In the genomic region with DNA sequence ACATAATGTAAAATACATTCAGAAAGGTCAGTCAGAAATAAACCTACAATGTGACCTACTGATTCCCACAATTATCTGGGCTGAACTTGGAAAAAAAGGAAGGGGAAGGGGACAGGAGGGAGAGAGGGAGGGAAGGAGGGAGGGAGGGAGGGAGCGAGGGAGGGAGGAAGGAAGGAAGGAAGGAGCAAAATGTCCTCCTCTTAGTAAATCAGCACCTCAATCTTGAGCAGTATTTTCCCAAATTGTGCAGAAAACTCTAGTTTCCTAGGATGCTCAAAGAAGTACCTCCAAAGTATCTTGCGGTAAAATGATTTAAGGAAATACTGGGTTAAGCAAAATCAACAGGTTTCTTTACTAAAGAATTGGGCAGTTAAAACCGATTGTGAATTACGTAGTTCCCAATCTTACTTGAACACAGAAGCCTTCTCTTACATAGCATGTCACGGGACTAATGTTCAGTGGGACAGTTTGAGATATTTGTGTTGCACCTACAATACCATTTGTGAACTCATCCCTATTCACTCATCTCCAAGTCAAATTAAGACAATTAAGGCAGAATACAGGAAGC, we compare ENCODE assay signal across 2 cellular contexts.
TF ChIP-seq lines count a peak whose summit lies in the region.

No MANE protein-coding gene starts in this region.

TF ChIP-seq in HEK293, 187 proteins besides CTCF, POLR2A, EP300 and RAD21:
- TF ChIP-seq, protein P1, sequence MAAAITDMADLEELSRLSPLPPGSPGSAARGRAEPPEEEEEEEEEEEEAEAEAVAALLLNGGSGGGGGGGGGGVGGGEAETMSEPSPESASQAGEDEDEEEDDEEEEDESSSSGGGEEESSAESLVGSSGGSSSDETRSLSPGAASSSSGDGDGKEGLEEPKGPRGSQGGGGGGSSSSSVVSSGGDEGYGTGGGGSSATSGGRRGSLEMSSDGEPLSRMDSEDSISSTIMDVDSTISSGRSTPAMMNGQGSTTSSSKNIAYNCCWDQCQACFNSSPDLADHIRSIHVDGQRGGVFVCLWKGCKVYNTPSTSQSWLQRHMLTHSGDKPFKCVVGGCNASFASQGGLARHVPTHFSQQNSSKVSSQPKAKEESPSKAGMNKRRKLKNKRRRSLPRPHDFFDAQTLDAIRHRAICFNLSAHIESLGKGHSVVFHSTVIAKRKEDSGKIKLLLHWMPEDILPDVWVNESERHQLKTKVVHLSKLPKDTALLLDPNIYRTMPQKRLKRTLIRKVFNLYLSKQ (tag by site-specific recombination; IDR thresholded peaks at IDR 0.05; ENCODE audit: borderline replicate concordance), result no peak
- TF ChIP-seq ZNF423 (tag by site-specific recombination; IDR thresholded peaks at IDR 0.05), result no peak
- TF ChIP-seq ZNF394 (tag by site-specific recombination; IDR thresholded peaks at IDR 0.05; ENCODE audit: borderline replicate concordance), result no peak
- TF ChIP-seq ZBTB8A (tag by site-specific recombination; IDR thresholded peaks at IDR 0.05), result no peak
- TF ChIP-seq ZNF785 (tag by site-specific recombination; IDR thresholded peaks at IDR 0.05), result no peak
- peak; percentile 65 for TF ChIP-seq SCRT2 (tag by site-specific recombination; IDR thresholded peaks at IDR 0.05)
- TF ChIP-seq ZBTB17 (tag by site-specific recombination; IDR thresholded peaks at IDR 0.05), result no peak

TF ChIP-seq in K562, 482 proteins besides CTCF, POLR2A, EP300 and RAD21:
- TF ChIP-seq SMAD3 (CRISPR knock-in tag; conservative IDR thresholded peaks at IDR 0.05) (no peak), ELF1 (tag; IDR thresholded peaks at IDR 0.05) (peak; percentile 6; the same call in 1 of the 2 replicates), TARDBP (IDR thresholded peaks at IDR 0.05) (no peak), U2AF1 (optimal IDR thresholded peaks at IDR 0.05; ENCODE audit: low read depth, low read length) (no peak), FOXJ2 (tag; IDR thresholded peaks at IDR 0.05) (no peak), ZNF324 (CRISPR knock-in tag; IDR thresholded peaks at IDR 0.05) (no peak), DNMT1 (IDR thresholded peaks at IDR 0.05) (no peak), ZNF316 (IDR thresholded peaks at IDR 0.05) (no peak), NR2C2 (CRISPR knock-in tag; IDR thresholded peaks at IDR 0.05) (no peak), NR2C2 (tag; IDR thresholded peaks at IDR 0.05) (no peak), BRF1 (IDR thresholded peaks at IDR 0.05; ENCODE audit: borderline replicate concordance, extremely low read depth, insufficient read length) (no peak), ATF7 (IDR thresholded peaks at IDR 0.05) (peak; percentile 20; the same call in 1 of the 2 replicates), PCBP1 (IDR thresholded peaks at IDR 0.05; ENCODE audit: low read depth, low read length, poor library complexity, severe bottlenecking) (peak; percentile 52), TFAM (CRISPR knock-in tag; conservative IDR thresholded peaks at IDR 0.05) (no peak), PCBP2 (IDR thresholded peaks at IDR 0.05; ENCODE audit: low read depth, low read length, poor library complexity, severe bottlenecking) (peak; percentile 61), MED1 (CRISPR knock-in tag; IDR thresholded peaks at IDR 0.05; ENCODE audit: borderline replicate concordance) (no peak), ILK (tag; IDR thresholded peaks at IDR 0.05; ENCODE audit: borderline replicate concordance, low read depth) (no peak), NR2C1 (IDR thresholded peaks at IDR 0.05) (no peak), NR2C1 (tag; IDR thresholded peaks at IDR 0.05) (no peak), TOE1 (IDR thresholded peaks at IDR 0.05; ENCODE audit: borderline replicate concordance) (peak; percentile 54; the same call in 1 of the 2 replicates), TOE1 (CRISPR knock-in tag; IDR thresholded peaks at IDR 0.05; ENCODE audit: borderline replicate concordance, low read depth) (no peak), ZNF583 (CRISPR knock-in tag; IDR thresholded peaks at IDR 0.05) (no peak), PTBP1 (IDR thresholded peaks at IDR 0.05; ENCODE audit: low read depth, low read length) (no peak), MAZ (CRISPR knock-in tag; conservative IDR thresholded peaks at IDR 0.05 in 1 of 2, IDR thresholded peaks at IDR 0.05 in 1 of 2) (no peak), KDM1A (IDR thresholded peaks at IDR 0.05) (peak in 1 of 2 experiments; percentile 22; a peak in 1 of 4 replicates), SMARCE1 (IDR thresholded peaks at IDR 0.05) (0 out of 2 replicates have a peak, but pooled peaks have one; percentile 22), HNRNPK (IDR thresholded peaks at IDR 0.05; ENCODE audit: low read depth, low read length, poor library complexity, severe bottlenecking) (peak; percentile 41)
- TF ChIP-seq, protein P2, sequence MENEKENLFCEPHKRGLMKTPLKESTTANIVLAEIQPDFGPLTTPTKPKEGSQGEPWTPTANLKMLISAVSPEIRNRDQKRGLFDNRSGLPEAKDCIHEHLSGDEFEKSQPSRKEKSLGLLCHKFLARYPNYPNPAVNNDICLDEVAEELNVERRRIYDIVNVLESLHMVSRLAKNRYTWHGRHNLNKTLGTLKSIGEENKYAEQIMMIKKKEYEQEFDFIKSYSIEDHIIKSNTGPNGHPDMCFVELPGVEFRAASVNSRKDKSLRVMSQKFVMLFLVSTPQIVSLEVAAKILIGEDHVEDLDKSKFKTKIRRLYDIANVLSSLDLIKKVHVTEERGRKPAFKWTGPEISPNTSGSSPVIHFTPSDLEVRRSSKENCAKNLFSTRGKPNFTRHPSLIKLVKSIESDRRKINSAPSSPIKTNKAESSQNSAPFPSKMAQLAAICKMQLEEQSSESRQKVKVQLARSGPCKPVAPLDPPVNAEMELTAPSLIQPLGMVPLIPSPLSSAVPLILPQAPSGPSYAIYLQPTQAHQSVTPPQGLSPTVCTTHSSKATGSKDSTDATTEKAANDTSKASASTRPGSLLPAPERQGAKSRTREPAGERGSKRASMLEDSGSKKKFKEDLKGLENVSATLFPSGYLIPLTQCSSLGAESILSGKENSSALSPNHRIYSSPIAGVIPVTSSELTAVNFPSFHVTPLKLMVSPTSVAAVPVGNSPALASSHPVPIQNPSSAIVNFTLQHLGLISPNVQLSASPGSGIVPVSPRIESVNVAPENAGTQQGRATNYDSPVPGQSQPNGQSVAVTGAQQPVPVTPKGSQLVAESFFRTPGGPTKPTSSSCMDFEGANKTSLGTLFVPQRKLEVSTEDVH (IDR thresholded peaks at IDR 0.05; ENCODE audit: low read depth, partially characterized antibody), result no peak
- TF ChIP-seq, protein P3, sequence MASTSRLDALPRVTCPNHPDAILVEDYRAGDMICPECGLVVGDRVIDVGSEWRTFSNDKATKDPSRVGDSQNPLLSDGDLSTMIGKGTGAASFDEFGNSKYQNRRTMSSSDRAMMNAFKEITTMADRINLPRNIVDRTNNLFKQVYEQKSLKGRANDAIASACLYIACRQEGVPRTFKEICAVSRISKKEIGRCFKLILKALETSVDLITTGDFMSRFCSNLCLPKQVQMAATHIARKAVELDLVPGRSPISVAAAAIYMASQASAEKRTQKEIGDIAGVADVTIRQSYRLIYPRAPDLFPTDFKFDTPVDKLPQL (IDR thresholded peaks at IDR 0.05; ENCODE audit: extremely low read depth, insufficient read length), result no peak
- TF ChIP-seq, protein P4, sequence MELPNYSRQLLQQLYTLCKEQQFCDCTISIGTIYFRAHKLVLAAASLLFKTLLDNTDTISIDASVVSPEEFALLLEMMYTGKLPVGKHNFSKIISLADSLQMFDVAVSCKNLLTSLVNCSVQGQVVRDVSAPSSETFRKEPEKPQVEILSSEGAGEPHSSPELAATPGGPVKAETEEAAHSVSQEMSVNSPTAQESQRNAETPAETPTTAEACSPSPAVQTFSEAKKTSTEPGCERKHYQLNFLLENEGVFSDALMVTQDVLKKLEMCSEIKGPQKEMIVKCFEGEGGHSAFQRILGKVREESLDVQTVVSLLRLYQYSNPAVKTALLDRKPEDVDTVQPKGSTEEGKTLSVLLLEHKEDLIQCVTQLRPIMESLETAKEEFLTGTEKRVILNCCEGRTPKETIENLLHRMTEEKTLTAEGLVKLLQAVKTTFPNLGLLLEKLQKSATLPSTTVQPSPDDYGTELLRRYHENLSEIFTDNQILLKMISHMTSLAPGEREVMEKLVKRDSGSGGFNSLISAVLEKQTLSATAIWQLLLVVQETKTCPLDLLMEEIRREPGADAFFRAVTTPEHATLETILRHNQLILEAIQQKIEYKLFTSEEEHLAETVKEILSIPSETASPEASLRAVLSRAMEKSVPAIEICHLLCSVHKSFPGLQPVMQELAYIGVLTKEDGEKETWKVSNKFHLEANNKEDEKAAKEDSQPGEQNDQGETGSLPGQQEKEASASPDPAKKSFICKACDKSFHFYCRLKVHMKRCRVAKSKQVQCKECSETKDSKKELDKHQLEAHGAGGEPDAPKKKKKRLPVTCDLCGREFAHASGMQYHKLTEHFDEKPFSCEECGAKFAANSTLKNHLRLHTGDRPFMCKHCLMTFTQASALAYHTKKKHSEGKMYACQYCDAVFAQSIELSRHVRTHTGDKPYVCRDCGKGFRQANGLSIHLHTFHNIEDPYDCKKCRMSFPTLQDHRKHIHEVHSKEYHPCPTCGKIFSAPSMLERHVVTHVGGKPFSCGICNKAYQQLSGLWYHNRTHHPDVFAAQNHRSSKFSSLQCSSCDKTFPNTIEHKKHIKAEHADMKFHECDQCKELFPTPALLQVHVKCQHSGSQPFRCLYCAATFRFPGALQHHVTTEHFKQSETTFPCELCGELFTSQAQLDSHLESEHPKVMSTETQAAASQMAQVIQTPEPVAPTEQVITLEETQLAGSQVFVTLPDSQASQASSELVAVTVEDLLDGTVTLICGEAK (IDR thresholded peaks at IDR 0.05), result no peak
- TF ChIP-seq, protein P4 (CRISPR knock-in tag; IDR thresholded peaks at IDR 0.05), result no peak
- TF ChIP-seq, protein P5, sequence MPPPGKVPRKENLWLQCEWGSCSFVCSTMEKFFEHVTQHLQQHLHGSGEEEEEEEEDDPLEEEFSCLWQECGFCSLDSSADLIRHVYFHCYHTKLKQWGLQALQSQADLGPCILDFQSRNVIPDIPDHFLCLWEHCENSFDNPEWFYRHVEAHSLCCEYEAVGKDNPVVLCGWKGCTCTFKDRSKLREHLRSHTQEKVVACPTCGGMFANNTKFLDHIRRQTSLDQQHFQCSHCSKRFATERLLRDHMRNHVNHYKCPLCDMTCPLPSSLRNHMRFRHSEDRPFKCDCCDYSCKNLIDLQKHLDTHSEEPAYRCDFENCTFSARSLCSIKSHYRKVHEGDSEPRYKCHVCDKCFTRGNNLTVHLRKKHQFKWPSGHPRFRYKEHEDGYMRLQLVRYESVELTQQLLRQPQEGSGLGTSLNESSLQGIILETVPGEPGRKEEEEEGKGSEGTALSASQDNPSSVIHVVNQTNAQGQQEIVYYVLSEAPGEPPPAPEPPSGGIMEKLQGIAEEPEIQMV (tag; conservative IDR thresholded peaks at IDR 0.05; ENCODE audit: low read depth), result no peak
- TF ChIP-seq, protein P6, sequence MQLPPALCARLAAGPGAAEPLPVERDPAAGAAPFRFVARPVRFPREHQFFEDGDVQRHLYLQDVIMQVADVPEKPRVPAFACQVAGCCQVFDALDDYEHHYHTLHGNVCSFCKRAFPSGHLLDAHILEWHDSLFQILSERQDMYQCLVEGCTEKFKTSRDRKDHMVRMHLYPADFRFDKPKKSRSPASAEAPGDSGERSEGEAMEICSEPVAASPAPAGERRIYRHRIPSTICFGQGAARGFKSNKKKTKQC (CRISPR knock-in tag; IDR thresholded peaks at IDR 0.05), result no peak
- TF ChIP-seq, protein P7, sequence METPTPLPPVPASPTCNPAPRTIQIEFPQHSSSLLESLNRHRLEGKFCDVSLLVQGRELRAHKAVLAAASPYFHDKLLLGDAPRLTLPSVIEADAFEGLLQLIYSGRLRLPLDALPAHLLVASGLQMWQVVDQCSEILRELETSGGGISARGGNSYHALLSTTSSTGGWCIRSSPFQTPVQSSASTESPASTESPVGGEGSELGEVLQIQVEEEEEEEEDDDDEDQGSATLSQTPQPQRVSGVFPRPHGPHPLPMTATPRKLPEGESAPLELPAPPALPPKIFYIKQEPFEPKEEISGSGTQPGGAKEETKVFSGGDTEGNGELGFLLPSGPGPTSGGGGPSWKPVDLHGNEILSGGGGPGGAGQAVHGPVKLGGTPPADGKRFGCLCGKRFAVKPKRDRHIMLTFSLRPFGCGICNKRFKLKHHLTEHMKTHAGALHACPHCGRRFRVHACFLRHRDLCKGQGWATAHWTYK (CRISPR knock-in tag; IDR thresholded peaks at IDR 0.05), result no peak
